ENCODE assay signal across 8 cellular contexts in the genomic region with DNA sequence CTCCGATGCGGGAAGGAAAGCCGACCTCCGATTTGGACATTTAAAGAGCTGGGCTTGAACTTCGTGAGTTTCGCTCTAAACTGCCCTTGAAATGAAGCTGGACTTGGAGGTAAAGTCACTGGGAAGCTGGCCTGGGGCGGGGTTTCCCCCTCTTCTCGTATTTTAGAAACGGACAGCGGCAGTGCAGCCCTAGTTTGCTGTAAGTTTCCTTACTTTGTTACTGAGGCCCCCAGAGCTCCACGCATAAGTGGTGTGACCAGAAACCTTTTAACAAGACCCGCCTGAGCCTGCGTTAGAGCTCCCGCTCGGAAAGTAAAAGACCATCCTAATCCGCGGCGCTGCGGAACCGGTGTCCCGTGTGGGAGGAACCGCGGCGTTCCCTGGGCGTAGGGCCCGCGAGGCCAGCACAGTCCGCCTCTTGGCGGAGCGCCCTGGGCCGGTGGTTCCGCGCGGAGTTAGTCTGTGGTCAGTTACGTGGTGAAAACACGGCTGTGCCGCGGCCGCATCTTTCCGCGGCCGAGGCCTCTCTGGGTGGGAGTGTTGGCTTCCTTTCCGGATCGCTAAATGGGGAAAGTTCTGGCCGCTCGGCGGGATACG. TPM values are rescaled to one million over a fixed set of nuclear protein-coding genes. Genes with fewer than 3 reads are reported as not detected.
A peak's percentile ranks its signal among the peaks of the same experiment; 100 is the strongest.
DNase-seq lines count a peak whose midpoint lies in the region; ATAC-seq and TF ChIP-seq lines count a peak whose summit lies in the region.

No MANE protein-coding gene starts in this region.

- TF ChIP-seq RAD21 in Ishikawa (IDR thresholded peaks at IDR 0.05; ENCODE audit: low read depth) = no peak

- DNase-seq in Daoy (ENCODE audit: low read depth) = peak; percentile 61
- peak; percentile 80 for DNase-seq in activated CD4-positive, alpha-beta T cell treated with anti-CD3 and anti-CD28 coated beads, Interleukin-2, amount 10 ng/mL, durations not matched to agents 24 days and 14 days
- peak; percentile 30 for DNase-seq in epidermal melanocyte (ENCODE audit: insufficient read length, low spot score)
- peak; percentile 94 for DNase-seq in mesenteric fat pad (ENCODE audit: low spot score)
- DNase-seq in Karpas-422 = no peak

- H3K27me3 ChIP-seq in Karpas-422 (ENCODE audit: low read length) = no peaks in the 10 kb centered on the region

- H3K4me3 ChIP-seq in Karpas-422 (ENCODE audit: low read length) = no peak overlapping the region

- intact Hi-C loops in activated CD4-positive, alpha-beta T cell treated with anti-CD3 and anti-CD28 coated beads, Interleukin-2, amount 10 ng/mL, durations not matched to agents 24 days and 14 days (cut with micrococcal nuclease) = loop anchor here (1.0 to 5.0 kb wide), 5 partner anchors 29 to 131 kb away; no protein-coding TSS in a partner anchor

- no peaks in the 10 kb centered on the region for H3K36me3 ChIP-seq in Karpas-422 (ENCODE audit: insufficient read depth, low read length)

- peak overlapping the region; percentile 72 for H3K27ac Mint-ChIP-seq in activated CD4-positive, alpha-beta T cell treated with anti-CD3 and anti-CD28 coated beads, Interleukin-2, amount 10 ng/mL, durations not matched to agents 24 days and 14 days

- H3K27ac ChIP-seq in temporal lobe (ENCODE audit: low read depth, low read length) = peak overlapping the region; percentile 14
- no peak overlapping the region for H3K27ac ChIP-seq in Karpas-422 (ENCODE audit: low read length)

- peaks cover 12% of the 10 kb centered on the region for H3K27me3 Mint-ChIP-seq in activated CD4-positive, alpha-beta T cell treated with anti-CD3 and anti-CD28 coated beads, Interleukin-2, amount 10 ng/mL, durations not matched to agents 24 days and 14 days

- peaks cover 6% of the 10 kb centered on the region for H3K36me3 Mint-ChIP-seq in activated CD4-positive, alpha-beta T cell treated with anti-CD3 and anti-CD28 coated beads, Interleukin-2, amount 10 ng/mL, durations not matched to agents 24 days and 14 days (ENCODE audit: low read depth)

- no peak overlapping the region for H3K4me2 ChIP-seq in Karpas-422 (ENCODE audit: low read depth, low read length, poor library complexity, severe bottlenecking)

- H3K9me2 ChIP-seq in Karpas-422 (replicated peaks; ENCODE audit: insufficient read depth, low read length) = no peaks in the 10 kb centered on the region

- no peak overlapping the region for H3K9ac ChIP-seq in Karpas-422 (ENCODE audit: low read length)

- ATAC-seq in HG02884 (IDR thresholded peaks at IDR 0.05; ENCODE audit: unreplicated experiment) = no peak

- no peaks in the 10 kb centered on the region for H3K9me3 Mint-ChIP-seq in activated CD4-positive, alpha-beta T cell treated with anti-CD3 and anti-CD28 coated beads, Interleukin-2, amount 10 ng/mL, durations not matched to agents 24 days and 14 days

- H2AFZ ChIP-seq in Karpas-422 (ENCODE audit: low read length) = no peak overlapping the region

- no peaks in the 10 kb centered on the region for H3K79me2 ChIP-seq in Karpas-422 (ENCODE audit: low read length)

- no peaks in the 10 kb centered on the region for H4K20me1 ChIP-seq in Karpas-422 (ENCODE audit: insufficient read depth, low read depth, low read length)

- peaks cover 40% of the 10 kb centered on the region for H3K4me1 ChIP-seq in Karpas-422 (ENCODE audit: low read length)

- no peaks in the 10 kb centered on the region for H3K9me3 ChIP-seq in Karpas-422 (ENCODE audit: low read length)

- peak overlapping the region; percentile 84 for H3K4me3 Mint-ChIP-seq in activated CD4-positive, alpha-beta T cell treated with anti-CD3 and anti-CD28 coated beads, Interleukin-2, amount 10 ng/mL, durations not matched to agents 24 days and 14 days

- TF ChIP-seq EP300 in Ishikawa (IDR thresholded peaks at IDR 0.05; ENCODE audit: borderline replicate concordance) = no peak

- peaks cover 16% of the 10 kb centered on the region for H3K4me1 Mint-ChIP-seq in activated CD4-positive, alpha-beta T cell treated with anti-CD3 and anti-CD28 coated beads, Interleukin-2, amount 10 ng/mL, durations not matched to agents 24 days and 14 days

TF ChIP-seq in Ishikawa, 13 proteins besides CTCF, POLR2A, EP300 and RAD21:
- TF ChIP-seq TCF12 (IDR thresholded peaks at IDR 0.05; ENCODE audit: low read depth) (no peak), TEAD4 (IDR thresholded peaks at IDR 0.05) (no peak), ZBTB7A (IDR thresholded peaks at IDR 0.05; ENCODE audit: low read depth) (no peak), NFIC (IDR thresholded peaks at IDR 0.05) (peak; percentile 43)
- TF ChIP-seq, protein P1, sequence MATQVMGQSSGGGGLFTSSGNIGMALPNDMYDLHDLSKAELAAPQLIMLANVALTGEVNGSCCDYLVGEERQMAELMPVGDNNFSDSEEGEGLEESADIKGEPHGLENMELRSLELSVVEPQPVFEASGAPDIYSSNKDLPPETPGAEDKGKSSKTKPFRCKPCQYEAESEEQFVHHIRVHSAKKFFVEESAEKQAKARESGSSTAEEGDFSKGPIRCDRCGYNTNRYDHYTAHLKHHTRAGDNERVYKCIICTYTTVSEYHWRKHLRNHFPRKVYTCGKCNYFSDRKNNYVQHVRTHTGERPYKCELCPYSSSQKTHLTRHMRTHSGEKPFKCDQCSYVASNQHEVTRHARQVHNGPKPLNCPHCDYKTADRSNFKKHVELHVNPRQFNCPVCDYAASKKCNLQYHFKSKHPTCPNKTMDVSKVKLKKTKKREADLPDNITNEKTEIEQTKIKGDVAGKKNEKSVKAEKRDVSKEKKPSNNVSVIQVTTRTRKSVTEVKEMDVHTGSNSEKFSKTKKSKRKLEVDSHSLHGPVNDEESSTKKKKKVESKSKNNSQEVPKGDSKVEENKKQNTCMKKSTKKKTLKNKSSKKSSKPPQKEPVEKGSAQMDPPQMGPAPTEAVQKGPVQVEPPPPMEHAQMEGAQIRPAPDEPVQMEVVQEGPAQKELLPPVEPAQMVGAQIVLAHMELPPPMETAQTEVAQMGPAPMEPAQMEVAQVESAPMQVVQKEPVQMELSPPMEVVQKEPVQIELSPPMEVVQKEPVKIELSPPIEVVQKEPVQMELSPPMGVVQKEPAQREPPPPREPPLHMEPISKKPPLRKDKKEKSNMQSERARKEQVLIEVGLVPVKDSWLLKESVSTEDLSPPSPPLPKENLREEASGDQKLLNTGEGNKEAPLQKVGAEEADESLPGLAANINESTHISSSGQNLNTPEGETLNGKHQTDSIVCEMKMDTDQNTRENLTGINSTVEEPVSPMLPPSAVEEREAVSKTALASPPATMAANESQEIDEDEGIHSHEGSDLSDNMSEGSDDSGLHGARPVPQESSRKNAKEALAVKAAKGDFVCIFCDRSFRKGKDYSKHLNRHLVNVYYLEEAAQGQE (IDR thresholded peaks at IDR 0.05; ENCODE audit: low read depth) = no peak
TF ChIP-seq in Ishikawa: peak in this region for 1.

RNA-seq across cellular contexts. Expression of a gene that starts 0.4 kb away (rescaled TPM):
- total RNA-seq in Daoy (2014; rRNA removed; shearing (Covaris generic)) = 7.8 and 14.1 TPM in 2 replicates
- 25.0 and 27.9 TPM in 2 replicates for total RNA-seq in activated CD4-positive, alpha-beta T cell treated with anti-CD3 and anti-CD28 coated beads, Interleukin-2, amount 10 ng/mL, durations not matched to agents 24 days and 14 days
- total RNA-seq in mesenteric fat pad (35.2 TPM), temporal lobe (12.3 TPM)
- 2.0 and 8.6 TPM in 2 replicates for total RNA-seq in Karpas-422 (2014; rRNA removed; shearing (Covaris generic); ENCODE audit: low replicate concordance)
